ENCODE assay signal across 8 cellular contexts in genomic region chr4:122798101-122798500, GRCh38. TPM values are rescaled to one million over a fixed set of nuclear protein-coding genes. Genes with fewer than 3 reads are reported as not detected.
DNase-seq lines count a peak whose midpoint lies in the region; ATAC-seq, FAIRE-seq and TF ChIP-seq lines count a peak whose summit lies in the region.

No MANE protein-coding gene starts in this region.

- no peaks in the 10 kb centered on the region for H4K20me1 ChIP-seq in endothelial cell of umbilical vein (replicated peaks; ENCODE audit: control insufficient read depth, extremely low read depth, insufficient read depth, low read length)

- peak overlapping the region; percentile 78 for H2AFZ ChIP-seq in endothelial cell of umbilical vein (ENCODE audit: low read depth, low read length)

- peak; percentile 43 for DNase-seq in DMS79 (lab: John Stamatoyannopoulos, UW)
- DNase-seq in NOMO-1 (lab: John Stamatoyannopoulos, UW; ENCODE audit: unreplicated experiment in 2 of 2), result peak; percentile 36 to 63
- peak; percentile 84 for DNase-seq in endothelial cell of umbilical vein (ENCODE audit: low read depth, low spot score)
- DNase-seq in mucosa of gallbladder (ENCODE audit: low spot score), result peak; percentile 14
- DNase-seq in activated T-cell treated with anti-CD3 and anti-CD28 coated beads, Interleukin-2, amount 50 U/mL, for 1 hour, result no peak

- peak; percentile 53 for ATAC-seq in HG02588 (IDR thresholded peaks at IDR 0.05; ENCODE audit: unreplicated experiment)
- no peak for ATAC-seq in HG03025 (IDR thresholded peaks at IDR 0.05; ENCODE audit: low FRiP score, unreplicated experiment)
- ATAC-seq in HG03135 (IDR thresholded peaks at IDR 0.05; ENCODE audit: unreplicated experiment), result no peak

- intact Hi-C loops in endothelial cell of umbilical vein (cut with micrococcal nuclease), result loop anchor here (2.0 kb wide), 1 partner anchor 29 kb away; the partner anchor contains the start of gene FGF2

- no peaks in the 10 kb centered on the region for H3K27me3 ChIP-seq in endothelial cell of umbilical vein (ENCODE audit: control insufficient read depth in 2 of 2, insufficient read depth in 2 of 2, low read length in 2 of 2)

- POLR2A ChIA-PET in endothelial cell of umbilical vein (lab: Charles Lee), result interaction anchor here (0.6 kb wide), 1 partner anchor 98 kb away, joined by 3 read pairs; no protein-coding TSS in a partner anchor

- H3K4me3 ChIP-seq in endothelial cell of umbilical vein (replicated peaks in 1 of 3; ENCODE audit: insufficient read depth in 1 of 3, low read depth in 1 of 3, low read length in 3 of 3), result no peak overlapping the region

- H3K4me2 ChIP-seq in endothelial cell of umbilical vein (ENCODE audit: insufficient read depth, low read length), result peak overlapping the region; percentile 26

- CTCF ChIA-PET in endothelial cell of umbilical vein (lab: Charles Lee), result interaction anchor here (0.7 to 1.3 kb wide), 4 partner anchors 8 to 117 kb away, joined by 3 to 4 read pairs (median 4); no protein-coding TSS in a partner anchor

- dilution Hi-C loops in endothelial cell of umbilical vein (cut with MboI; ENCODE audit: extremely low pct_ligation_motif_present, low sequenced_read_pairs), result no loop called here

- no peaks in the 10 kb centered on the region for H3K9me3 ChIP-seq in endothelial cell of umbilical vein (replicated peaks; ENCODE audit: control insufficient read depth, insufficient read depth, low read length)

- peak in 1 of 2 donors; percentile 2 for TF ChIP-seq CTCF in endothelial cell of umbilical vein (IDR thresholded peaks at IDR 0.05; ENCODE audit: extremely low read depth in 1 of 2, insufficient read depth in 1 of 2, low read depth in 1 of 2, low read length in 2 of 2)

- H3K9ac ChIP-seq in endothelial cell of umbilical vein (replicated peaks; ENCODE audit: extremely low read depth, insufficient read depth, low read length), result peak overlapping the region; percentile 7

- no peaks in the 10 kb centered on the region for H3K36me3 ChIP-seq in endothelial cell of umbilical vein (ENCODE audit: control insufficient read depth in 2 of 2, extremely low read depth in 1 of 2, insufficient read depth in 2 of 2, low read length in 2 of 2)

- no peaks in the 10 kb centered on the region for H3K9me1 ChIP-seq in endothelial cell of umbilical vein (replicated peaks; ENCODE audit: control insufficient read depth, extremely low read depth, insufficient read depth, low read length)

- peak; percentile 28 for FAIRE-seq in endothelial cell of umbilical vein (lab: Jason Lieb, UNC)

- no peak for TF ChIP-seq POLR2A in endothelial cell of umbilical vein (IDR thresholded peaks at IDR 0.05; ENCODE audit: low read depth, low read length)

- peaks cover 7% of the 10 kb centered on the region for H3K4me1 ChIP-seq in endothelial cell of umbilical vein (ENCODE audit: control insufficient read depth, extremely low read depth, insufficient read depth, low read length)

- H3K27ac ChIP-seq in endothelial cell of umbilical vein (ENCODE audit: insufficient read depth, low read depth, low read length), result peak overlapping the region; percentile 58

- H3K79me2 ChIP-seq in endothelial cell of umbilical vein (ENCODE audit: control insufficient read depth, insufficient read depth, low read length), result no peaks in the 10 kb centered on the region

- BruUV-seq in endothelial cell of umbilical vein (replicated peaks; lab: Mats Ljungman, UMichigan), result no TSS peak

TF ChIP-seq in endothelial cell of umbilical vein, 7 proteins besides CTCF, POLR2A, EP300 and RAD21:
- TF ChIP-seq GATA2 (IDR thresholded peaks at IDR 0.05; ENCODE audit: insufficient read depth, insufficient read length, low read depth, low read length) (no peak), MYC (IDR thresholded peaks at IDR 0.05; ENCODE audit: low read depth, low read length) (no peak), POLR2AphosphoS5 (IDR thresholded peaks at IDR 0.05; ENCODE audit: insufficient read depth, low read depth, low read length) (no peak), MAX (IDR thresholded peaks at IDR 0.05; ENCODE audit: insufficient read depth, insufficient read length) (no peak), FOS (IDR thresholded peaks at IDR 0.05; ENCODE audit: borderline replicate concordance, insufficient read depth, low read length) (no peak), EZH2 (IDR thresholded peaks at IDR 0.05; ENCODE audit: borderline replicate concordance, low read depth, low read length, severe bottlenecking) (no peak), JUN (IDR thresholded peaks at IDR 0.05; ENCODE audit: borderline replicate concordance, insufficient read depth, insufficient read length, low read depth) (no peak)
TF ChIP-seq in endothelial cell of umbilical vein: peak in this region for 0.

RNA-seq across cellular contexts. Expression of gene FGF2, which starts 28.5 kb away (rescaled TPM):
- total RNA-seq in endothelial cell of umbilical vein, result 16.3 and 23.9 TPM in 2 replicates
- 3.7 and 4.6 TPM in 2 replicates for polyA plus RNA-seq in endothelial cell of umbilical vein
- polyA plus RNA-seq in endothelial cell of umbilical vein (2011; cell fraction: cytosol; rRNA removed), result 5.0 and 5.3 TPM in 2 replicates
- 5.2 and 8.0 TPM in 2 replicates for polyA plus RNA-seq in endothelial cell of umbilical vein (2011; cell fraction: nucleus; rRNA removed)
- polyA plus RNA-seq in endothelial cell of umbilical vein (2012), result 7.3 and 8.8 TPM in 2 replicates
- 11.8 and 17.0 TPM in 2 replicates for polyA minus RNA-seq in endothelial cell of umbilical vein
- 8.9 TPM for polyA minus RNA-seq in endothelial cell of umbilical vein (2011; cell fraction: cytosol; rRNA and poly(A)+ RNA removed)
- polyA minus RNA-seq in endothelial cell of umbilical vein (2011; cell fraction: nucleus; rRNA and poly(A)+ RNA removed), result 13.7 and 17.8 TPM in 2 replicates
- total RNA-seq in mucosa of gallbladder, result 11.9 TPM
